Comparison of ENCODE assay signal across 18 cellular contexts in the genomic region with DNA sequence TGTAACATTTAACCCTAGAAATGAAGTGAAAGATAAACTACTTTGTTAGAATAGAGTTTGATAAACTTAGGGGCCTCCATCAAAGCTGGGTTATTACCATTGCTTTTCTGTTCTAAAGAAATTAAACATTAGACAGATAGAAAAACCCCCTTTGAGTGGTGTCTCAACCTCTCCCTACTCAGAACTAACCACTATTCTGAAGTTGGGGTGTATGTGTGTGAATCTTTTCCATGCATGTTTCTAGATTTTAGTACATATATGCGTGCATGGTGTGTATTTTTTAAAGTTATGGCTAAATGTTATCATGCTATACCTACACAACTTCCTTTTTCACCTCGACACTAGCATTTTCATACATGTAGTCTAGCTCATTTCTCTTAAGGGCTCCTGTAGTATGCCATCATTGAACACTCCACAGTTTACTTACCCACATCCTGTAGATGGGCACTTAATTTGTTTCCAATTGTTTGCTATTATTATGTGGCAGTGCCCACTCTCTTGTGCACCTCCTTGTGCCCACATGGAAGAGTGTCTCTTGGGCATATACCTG.
"Had no signal": no experiment of that assay in that cellular context is flagged by ENCODE, and none has a peak within 500 bp of the region (broad histone marks: within the 10 kb centered on the region; RNA-seq: fewer than 3 reads in every experiment).

No MANE protein-coding gene starts in this region.

- H3K27me3 Mint-ChIP-seq: naive thymus-derived CD4-positive, alpha-beta T cell; type B pancreatic cell had no signal

- H3K9me3 ChIP-seq: heart left ventricle, suprapubic skin, thyroid gland had no signal

- H3K4me1 ChIP-seq: heart left ventricle, spleen, suprapubic skin, thyroid gland had no signal

- H3K4me3 ChIP-seq: heart left ventricle, spleen, suprapubic skin, thyroid gland had no signal

- ATAC-seq: esophagus mucosa; heart left ventricle; naive thymus-derived CD4-positive, alpha-beta T cell; sciatic nerve had no signal

- H3K27ac ChIP-seq: heart left ventricle, spleen, suprapubic skin, thyroid gland had no signal

- H3K27me3 ChIP-seq: spleen, suprapubic skin, thyroid gland had no signal

- H3K9me3 Mint-ChIP-seq: type B pancreatic cell had no signal

- DNase-seq: cortex of kidney; effector memory CD4-positive, alpha-beta T cell; heart left ventricle; hippocampal formation; kidney glomerular epithelial cell; mammary epithelial cell; naive thymus-derived CD4-positive, alpha-beta T cell; nephron progenitor cell; spleen; stimulated activated CD4-positive, alpha-beta T cell treated with anti-CD3 and anti-CD28 coated beads, Interleukin-15, amount 100 ng/mL, for 24 hours; stimulated activated CD4-positive, alpha-beta T cell treated with anti-CD3 and anti-CD28 coated beads, Interleukin-2, amount 100 ng/mL, for 24 hours; stimulated activated CD4-positive, alpha-beta T cell treated with anti-CD3 and anti-CD28 coated beads, Interleukin-4, amount 100 ng/mL, for 4 hours; stimulated activated naive CD4-positive, alpha-beta T cell; thyroid gland had no signal

- H3K4me3 Mint-ChIP-seq: nephron progenitor cell, type B pancreatic cell had no signal

- H3K27ac Mint-ChIP-seq: nephron progenitor cell, type B pancreatic cell had no signal
